Comparison of ENCODE assay signal across 13 cellular contexts in genomic region chr7:51640851-51641250, GRCh38.
DNase-seq lines count a peak whose midpoint lies in the region; ATAC-seq and TF ChIP-seq lines count a peak whose summit lies in the region.
"Had no signal": no experiment of that assay in that cellular context is flagged by ENCODE, and none has a peak within 500 bp of the region (broad histone marks: within the 10 kb centered on the region; RNA-seq: fewer than 3 reads in every experiment).

No MANE protein-coding gene starts in this region.

- no peak overlapping the region for H3K4me3 Mint-ChIP-seq in Caco-2 (ENCODE audit: unreplicated experiment)
- H3K4me3 Mint-ChIP-seq: B cell; CD8-positive, alpha-beta memory T cell had no signal

- BruUV-seq in Caco-2 (replicated peaks; lab: Mats Ljungman, UMichigan) = no TSS peak

- H2AFZ ChIP-seq in hepatocyte = no peak overlapping the region
- H2AFZ ChIP-seq: GM23248 had no signal

- intact Hi-C loops in Caco-2 (cut with micrococcal nuclease; ENCODE audit: unreplicated experiment) = loop anchor here (1.0 to 10.0 kb wide), 4 partner anchors 7 to 504 kb away; no protein-coding TSS in a partner anchor

- peaks cover 21% of the 10 kb centered on the region for H3K4me1 Mint-ChIP-seq in Caco-2 (ENCODE audit: low read depth, unreplicated experiment)
- H3K4me1 Mint-ChIP-seq: B cell; CD8-positive, alpha-beta memory T cell had no signal

- H3K4me1 ChIP-seq in Caco-2 = peaks cover 29% of the 10 kb centered on the region
- H3K4me1 ChIP-seq in hepatocyte (ENCODE audit: insufficient read depth) = peaks cover 31% of the 10 kb centered on the region
- H3K4me1 ChIP-seq in right atrium auricular region = no peaks in the 10 kb centered on the region

- H3K9me2 ChIP-seq in hepatocyte (replicated peaks; ENCODE audit: insufficient read depth) = no peaks in the 10 kb centered on the region

- H3K27me3 ChIP-seq in Caco-2 (replicated peaks; ENCODE audit: control insufficient read depth, insufficient read depth, low read length) (no peaks in the 10 kb centered on the region; the same call in 1 of the 2 replicates), hepatocyte (peaks cover 4% of the 10 kb centered on the region), right atrium auricular region (no peaks in the 10 kb centered on the region)

- H3K36me3 Mint-ChIP-seq in Caco-2 (ENCODE audit: insufficient read depth, unreplicated experiment) = no peaks in the 10 kb centered on the region
- H3K36me3 Mint-ChIP-seq: CD8-positive, alpha-beta memory T cell had no signal

- TF ChIP-seq CTCF in Caco-2 (IDR thresholded peaks at IDR 0.05; ENCODE audit: insufficient read depth in 1 of 2, low read depth in 1 of 2, low read length in 1 of 2, severe bottlenecking in 1 of 2, unreplicated experiment in 1 of 2) (no peak), hepatocyte (IDR thresholded peaks at IDR 0.05; ENCODE audit: poor library complexity) (no peak), right atrium auricular region (IDR thresholded peaks at IDR 0.05) (no peak)

- WGBS in hepatocyte (ENCODE audit: low lambda C conversion rate, missing lambda C conversion rate) = 18% methylated on average over 9 of the region's 9 CpGs

- H3K27ac ChIP-seq in hepatocyte = peak overlapping the region; percentile 65
- H3K27ac ChIP-seq in right atrium auricular region = no peak overlapping the region
- H3K27ac ChIP-seq: GM23248 had no signal

- DNase-seq in Caco-2 = peak; percentile 37 to 70
- DNase-seq in hepatocyte (ENCODE audit: low spot score) = no peak
- peak; percentile 42 for DNase-seq in mucosa of gallbladder (ENCODE audit: low spot score)
- no peak for DNase-seq in SW480 (ENCODE audit: low spot score)
- no peak for DNase-seq in right atrium auricular region (ENCODE audit: low spot score)
- DNase-seq: CD8-positive, alpha-beta memory T cell; DMS53; GF-D8; GM23248 had no signal

- H3K36me3 ChIP-seq in Caco-2 (ENCODE audit: control insufficient read depth, insufficient read depth, low read length) (no peaks in the 10 kb centered on the region), hepatocyte (replicated peaks; ENCODE audit: insufficient read depth, low read depth) (no peaks in the 10 kb centered on the region), right atrium auricular region (no peaks in the 10 kb centered on the region)

- H4K20me1 ChIP-seq in hepatocyte (ENCODE audit: insufficient read depth, poor library complexity, severe bottlenecking) = no peaks in the 10 kb centered on the region

- no peaks in the 10 kb centered on the region for H3K27me3 Mint-ChIP-seq in Caco-2 (ENCODE audit: insufficient read depth, unreplicated experiment)
- H3K27me3 Mint-ChIP-seq: B cell; CD8-positive, alpha-beta memory T cell had no signal

- H3K27ac Mint-ChIP-seq in Caco-2 (ENCODE audit: unreplicated experiment) = no peak overlapping the region
- H3K27ac Mint-ChIP-seq: B cell; CD8-positive, alpha-beta memory T cell had no signal

- H3K9me3 Mint-ChIP-seq in Caco-2 (ENCODE audit: unreplicated experiment) = no peaks in the 10 kb centered on the region

- no peaks in the 10 kb centered on the region for H3K9me3 ChIP-seq in Caco-2
- H3K9me3 ChIP-seq in hepatocyte (ENCODE audit: low read depth) = no peaks in the 10 kb centered on the region
- no peaks in the 10 kb centered on the region for H3K9me3 ChIP-seq in right atrium auricular region

- no peak overlapping the region for H3K4me2 ChIP-seq in hepatocyte

- H3K4me3 ChIP-seq in Caco-2 (ENCODE audit: low read depth, low read length) (no peak overlapping the region), hepatocyte (no peak overlapping the region), right atrium auricular region (no peak overlapping the region)
- H3K4me3 ChIP-seq: GM23248 had no signal

- ATAC-seq in HG02763 (IDR thresholded peaks at IDR 0.05; ENCODE audit: unreplicated experiment) (no peak), GM21367 (IDR thresholded peaks at IDR 0.05; ENCODE audit: unreplicated experiment) (no peak)
- ATAC-seq: HCT116 had no signal

- CTCF ChIA-PET in Caco-2 (lab: Charles Lee) = interaction anchor here (1.0 kb wide), 1 partner anchor 10 kb away, joined by 3 read pairs; no protein-coding TSS in a partner anchor

- H3K79me2 ChIP-seq in hepatocyte = no peaks in the 10 kb centered on the region

- POLR2A ChIA-PET in Caco-2 (lab: Charles Lee) = no interaction called here

Comparison
In these comparisons a context has a peak if more than half of its experiments do, and no peak if none do; other contexts are left out.
1. DNase-seq: peak in Caco-2 (2 of 2) and mucosa of gallbladder (single experiment); none in hepatocyte (single experiment), SW480 (single experiment) and right atrium auricular region (single experiment).